8 cellular contexts compared by ENCODE assay signal in genomic region chr16:3183445-3184139, GRCh38. TPM values are rescaled to one million over a fixed set of nuclear protein-coding genes. Genes with fewer than 3 reads are reported as not detected.
A peak's percentile ranks its signal among the peaks of the same experiment; 100 is the strongest.
DNase-seq lines count a peak whose midpoint lies in the region; ATAC-seq and TF ChIP-seq lines count a peak whose summit lies in the region.
"Had no signal": no experiment of that assay in that cellular context is flagged by ENCODE, and none has a peak within 500 bp of the region (broad histone marks: within the 10 kb centered on the region; RNA-seq: fewer than 3 reads in every experiment).

No MANE protein-coding gene starts in this region.

- H3K27ac ChIP-seq in WERI-Rb-1 (no peak overlapping the region), gastrocnemius medialis (no peak overlapping the region)

- DNase-seq in H7 = peak; percentile 72
- no peak for DNase-seq in WERI-Rb-1
- DNase-seq in fibroblast of mammary gland (ENCODE audit: low read depth) = no peak
- no peak for DNase-seq in gastrocnemius medialis
- no peak for DNase-seq in HCEC 1CT
- no peak for DNase-seq in occipital lobe (lab: John Stamatoyannopoulos, UW)
- DNase-seq: NCI-H1105 treated with DMSO at 0.1 percent for 48 hours had no signal

- H3K27me3 ChIP-seq in H7 (ENCODE audit: control insufficient read depth, insufficient read depth, low read length) (peaks cover 35% of the 10 kb centered on the region), WERI-Rb-1 (ENCODE audit: insufficient read depth, low read depth, severe bottlenecking) (peaks cover 58% of the 10 kb centered on the region), gastrocnemius medialis (peaks cover 90 to 99% (median 95%) of the 10 kb centered on the region in 3 donors)

- TF ChIP-seq CTCF in WERI-Rb-1 (IDR thresholded peaks at IDR 0.05; ENCODE audit: low read depth, low read length) (no peak), fibroblast of mammary gland (conservative IDR thresholded peaks at IDR 0.05; ENCODE audit: control insufficient read depth, insufficient read depth, low read depth, low read length) (peak; percentile 13), gastrocnemius medialis (IDR thresholded peaks at IDR 0.05 in 4 of 5, conservative IDR thresholded peaks at IDR 0.05 in 1 of 5) (no peak)

- no peak for ATAC-seq in gastrocnemius medialis
- ATAC-seq in GM21825 (IDR thresholded peaks at IDR 0.05; ENCODE audit: unreplicated experiment) = no peak

- TF ChIP-seq POLR2A in gastrocnemius medialis (IDR thresholded peaks at IDR 0.05) = no peak

- H3K9me3 ChIP-seq in WERI-Rb-1 (ENCODE audit: severe bottlenecking) = no peaks in the 10 kb centered on the region
- H3K9me3 ChIP-seq in gastrocnemius medialis = no peaks in the 10 kb centered on the region

- H3K36me3 ChIP-seq in H7 (replicated peaks; ENCODE audit: control insufficient read depth, insufficient read depth, low read length) = no peaks in the 10 kb centered on the region
- no peaks in the 10 kb centered on the region for H3K36me3 ChIP-seq in WERI-Rb-1
- no peaks in the 10 kb centered on the region for H3K36me3 ChIP-seq in gastrocnemius medialis

- in situ Hi-C loops in gastrocnemius medialis (cut with MboI; ENCODE audit: low sequenced_read_pairs in 4 of 4) = no loop called here

- H3K4me3 ChIP-seq in H7 (ENCODE audit: insufficient read depth, low read depth, low read length) (peak overlapping the region; percentile 83), WERI-Rb-1 (ENCODE audit: low read depth, low read length) (peak overlapping the region; percentile 56), fibroblast of mammary gland (ENCODE audit: control insufficient read depth, low read depth, low read length) (peak overlapping the region; percentile 65), gastrocnemius medialis (peak overlapping the region in 3 of 4 donors; percentile 9 to 15 (median 13))

- H3K4me1 ChIP-seq in gastrocnemius medialis = peaks cover 0 to 3% of the 10 kb centered on the region in 2 donors

- intact Hi-C loops in gastrocnemius medialis (cut with DNase I; ENCODE audit: low total_unique reads) = loop anchor here (10.0 kb wide), 1 partner anchor 321 kb away; the partner anchor contains the start of gene CLUAP1

RNA-seq across cellular contexts. Expression of gene OR1F1, which starts 4.4 kb away (rescaled TPM):
- total RNA-seq in H7 (2014; rRNA removed; shearing (Covaris generic)) = not detected in 2 replicates
- not detected for total RNA-seq in gastrocnemius medialis
- 0.78 TPM for total RNA-seq in occipital lobe

RNA-seq across cellular contexts. Expression of gene ZNF213, which starts 48.8 kb away (rescaled TPM):
- total RNA-seq in H7 (2014; rRNA removed; shearing (Covaris generic)) = 5.5 and 6.3 TPM in 2 replicates
- 10 to 100 TPM in 3 of 4 donors, 1 to 10 TPM in 1; 8.9 to 18.6 (median 14.5) TPM for total RNA-seq in gastrocnemius medialis
- 8.3 TPM for total RNA-seq in occipital lobe

RNA-seq across cellular contexts. Expression of gene ZNF200, which starts 51.4 kb away (rescaled TPM):
- 9.1 and 13.1 TPM in 2 replicates for total RNA-seq in H7 (2014; rRNA removed; shearing (Covaris generic))
- total RNA-seq in gastrocnemius medialis (1 to 10 TPM in 3 of 4 donors, under 1 TPM in 1; 0.49 to 3.2 (median 2.2) TPM), occipital lobe (17.9 TPM)

Comparison
In these comparisons a context has a peak if more than half of its experiments do, and no peak if none do; other contexts are left out.
1. H3K4me3 ChIP-seq: peak in every context shown above with its lines; median percentile 83 in H7; 65 in fibroblast of mammary gland; 56 in WERI-Rb-1; 13 in gastrocnemius medialis.